In genomic region chr6:160015778-160016684, GRCh38 we compare ENCODE assay signal across 13 cellular contexts. TPM values are rescaled to one million over a fixed set of nuclear protein-coding genes. Genes with fewer than 3 reads are reported as not detected.
DNase-seq lines count a peak whose midpoint lies in the region; ATAC-seq lines count a peak whose summit lies in the region.
"Had no signal": no experiment of that assay in that cellular context is flagged by ENCODE, and none has a peak within 500 bp of the region (broad histone marks: within the 10 kb centered on the region; RNA-seq: fewer than 3 reads in every experiment).

No MANE protein-coding gene starts in this region.

- peak; percentile 90 for ATAC-seq in stimulated activated naive CD8-positive, alpha-beta T cell treated with anti-CD3 and anti-CD28 coated beads, Interleukin-15, Interleukin-2, amounts not matched to agents 100 U/mL and 50 U/mL, for 24 hours
- ATAC-seq: GM12878 had no signal

- H3K9me3 Mint-ChIP-seq in activated CD4-positive, alpha-beta memory T cell treated with anti-CD3 and anti-CD28 coated beads, Interleukin-2, amount 10 ng/mL, durations not matched to agents 7 days and 5 days, result peaks cover 7% of the 10 kb centered on the region

- H3K4me1 Mint-ChIP-seq in activated CD4-positive, alpha-beta memory T cell treated with anti-CD3 and anti-CD28 coated beads, Interleukin-2, amount 10 ng/mL, durations not matched to agents 7 days and 5 days, result peaks cover 57% of the 10 kb centered on the region

- DNase-seq in activated naive CD4-positive, alpha-beta T cell treated with Interleukin-2 at 50 U/mL for 16 hours, result peak; percentile 26
- DNase-seq in activated naive CD4-positive, alpha-beta T cell treated with anti-CD3 and anti-CD28 coated beads, Interleukin-2, amount 50 U/mL, for 16 hours, result no peak
- peak; percentile 75 for DNase-seq in activated CD4-positive, alpha-beta memory T cell treated with anti-CD3 and anti-CD28 coated beads, Interleukin-2, amount 10 ng/mL, durations not matched to agents 7 days and 5 days
- peak; percentile 30 for DNase-seq in effector CD4-positive, alpha-beta T cell
- peak; percentile 44 for DNase-seq in stimulated activated naive CD8-positive, alpha-beta T cell treated with anti-CD3 and anti-CD28 coated beads, Interleukin-15, Interleukin-2, amounts not matched to agents 100 U/mL and 50 U/mL, for 24 hours
- DNase-seq in DMS79 (lab: John Stamatoyannopoulos, UW), result no peak
- no peak for DNase-seq in NCI-H1105 (lab: John Stamatoyannopoulos, UW)
- DNase-seq in HPDE6-E6E7 (ENCODE audit: extremely low spot score), result no peak
- DNase-seq: ACHN, DMS53, H7, NCI-H1436 treated with DMSO at 0.1 percent for 48 hours had no signal

- CTCF ChIA-PET in activated CD4-positive, alpha-beta memory T cell treated with anti-CD3 and anti-CD28 coated beads, Interleukin-2, amount 10 ng/mL, durations not matched to agents 7 days and 5 days (lab: Charles Lee), result interaction anchor here (0.7 to 2.9 kb wide), 6 partner anchors 34 to 331 kb away, joined by 3 to 14 read pairs (median 4); no protein-coding TSS in a partner anchor

- peaks cover 79% of the 10 kb centered on the region for H3K36me3 Mint-ChIP-seq in activated CD4-positive, alpha-beta memory T cell treated with anti-CD3 and anti-CD28 coated beads, Interleukin-2, amount 10 ng/mL, durations not matched to agents 7 days and 5 days (ENCODE audit: low read depth)

- POLR2A ChIA-PET in activated CD4-positive, alpha-beta memory T cell treated with anti-CD3 and anti-CD28 coated beads, Interleukin-2, amount 10 ng/mL, durations not matched to agents 7 days and 5 days (lab: Charles Lee), result interaction anchor here (0.7 to 4.9 kb wide), 13 partner anchors 12 to 447 kb away, joined by 3 to 49 read pairs (median 4); partner anchors contain the start of genes IGF2R, SOD2 and WTAP

- H3K4me3 Mint-ChIP-seq in activated CD4-positive, alpha-beta memory T cell treated with anti-CD3 and anti-CD28 coated beads, Interleukin-2, amount 10 ng/mL, durations not matched to agents 7 days and 5 days, result peak overlapping the region; percentile 40

- H3K27ac Mint-ChIP-seq in activated CD4-positive, alpha-beta memory T cell treated with anti-CD3 and anti-CD28 coated beads, Interleukin-2, amount 10 ng/mL, durations not matched to agents 7 days and 5 days, result peak overlapping the region; percentile 91

- H3K27me3 Mint-ChIP-seq in activated CD4-positive, alpha-beta memory T cell treated with anti-CD3 and anti-CD28 coated beads, Interleukin-2, amount 10 ng/mL, durations not matched to agents 7 days and 5 days, result no peaks in the 10 kb centered on the region

RNA-seq across cellular contexts. Expression of gene IGF2R, which starts 47.1 kb away (rescaled TPM):
- total RNA-seq in activated CD4-positive, alpha-beta memory T cell treated with anti-CD3 and anti-CD28 coated beads, Interleukin-2, amount 10 ng/mL, durations not matched to agents 7 days and 5 days, result 10 to 100 TPM; 66.9 to 70.9 TPM

Comparison
In these comparisons a context has a peak if more than half of its experiments do, and no peak if none do; other contexts are left out.
1. DNase-seq: peak in activated naive CD4-positive, alpha-beta T cell treated with Interleukin-2 at 50 U/mL for 16 hours (single experiment), activated CD4-positive, alpha-beta memory T cell treated with anti-CD3 and anti-CD28 coated beads, Interleukin-2, amount 10 ng/mL, durations not matched to agents 7 days and 5 days (single experiment), effector CD4-positive, alpha-beta T cell (single experiment) and stimulated activated naive CD8-positive, alpha-beta T cell treated with anti-CD3 and anti-CD28 coated beads, Interleukin-15, Interleukin-2, amounts not matched to agents 100 U/mL and 50 U/mL, for 24 hours (single experiment); none in activated naive CD4-positive, alpha-beta T cell treated with anti-CD3 and anti-CD28 coated beads, Interleukin-2, amount 50 U/mL, for 16 hours (single experiment), DMS79 (single experiment), NCI-H1105 (single experiment) and HPDE6-E6E7 (single experiment).